Comparison of ENCODE assay signal across 9 cellular contexts in the genomic region with DNA sequence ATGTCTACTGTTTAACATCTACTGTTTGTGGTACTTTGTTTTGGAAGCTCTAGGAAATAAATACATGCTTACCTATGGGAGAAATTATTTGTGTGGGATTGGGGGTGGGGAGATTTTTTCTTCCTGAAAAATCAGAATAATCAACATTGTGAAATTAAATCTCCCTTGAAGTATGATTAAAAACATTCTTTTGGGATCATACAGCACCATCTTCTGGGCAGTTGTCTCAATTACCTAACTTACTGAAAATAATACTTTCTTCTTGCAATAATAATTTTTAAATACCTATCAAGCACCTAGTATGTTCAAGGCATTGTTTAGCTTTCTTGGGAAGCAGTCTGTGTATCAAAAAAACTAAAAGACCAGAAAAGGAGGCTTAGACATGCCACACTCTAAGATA.
DNase-seq lines count a peak whose midpoint lies in the region; ATAC-seq, FAIRE-seq and TF ChIP-seq lines count a peak whose summit lies in the region.
"Had no signal": no experiment of that assay in that cellular context is flagged by ENCODE, and none has a peak within 500 bp of the region (broad histone marks: within the 10 kb centered on the region; RNA-seq: fewer than 3 reads in every experiment).

No MANE protein-coding gene starts in this region.

- intact Hi-C loops in HepG2 (cut with micrococcal nuclease; ENCODE audit: unreplicated experiment): no loop called here

- H3K36me3 ChIP-seq in liver (ENCODE audit: control insufficient read depth in 4 of 4, insufficient read depth in 3 of 4, low read depth in 1 of 4, low read length in 3 of 4) (no peaks in the 10 kb centered on the region), HepG2 (replicated peaks in 1 of 2; ENCODE audit: control insufficient read depth in 1 of 2, insufficient read depth in 2 of 2, low read length in 2 of 2) (no peaks in the 10 kb centered on the region), adipocyte (ENCODE audit: control insufficient read depth, insufficient read depth, low read length, severe bottlenecking) (no peaks in the 10 kb centered on the region)

- POLR2A ChIA-PET in HepG2 (lab: Yijun Ruan, JAX): no interaction called here

- in situ Hi-C loops in HepG2 (cut with HindIII; ENCODE audit: extremely low pct_ligation_motif_present, low pct_unique_long_range_greater_than_20kb): no loop called here

- no peak overlapping the region for H3K9ac ChIP-seq in liver (ENCODE audit: low read depth in 1 of 2, low read length in 2 of 2)
- H3K9ac ChIP-seq in HepG2 (ENCODE audit: insufficient read depth, low read depth, low read length): no peak overlapping the region
- H3K9ac ChIP-seq in adipocyte (ENCODE audit: low read length): no peak overlapping the region

- H2AFZ ChIP-seq in HepG2 (ENCODE audit: low read length): no peak overlapping the region

- no peak for TF ChIP-seq POLR2A in HepG2 (IDR thresholded peaks at IDR 0.05; ENCODE audit: insufficient read depth in 1 of 2, low read depth in 2 of 2, low read length in 2 of 2)

- DNase-seq in HepG2 (ENCODE audit: low spot score) (no peak), adipocyte (ENCODE audit: low read depth) (peak; percentile 68), foreskin fibroblast (peak in 1 of 2 donors; percentile 16), AG08396 (ENCODE audit: low spot score) (no peak), hippocampal formation (lab: John Stamatoyannopoulos, UW) (no peak)
- DNase-seq: left colon had no signal

- TF ChIP-seq RAD21 in liver (IDR thresholded peaks at IDR 0.05): peak; percentile 40 to 54
- TF ChIP-seq RAD21 in HepG2 (CRISPR knock-in tag; IDR thresholded peaks at IDR 0.05): no peak

- ATAC-seq in HepG2 (no peak), GM21717 (IDR thresholded peaks at IDR 0.05; ENCODE audit: unreplicated experiment) (no peak), HG02938 (IDR thresholded peaks at IDR 0.05; ENCODE audit: unreplicated experiment) (no peak)
- ATAC-seq: left colon had no signal

- TF ChIP-seq EP300 in HepG2 (IDR thresholded peaks at IDR 0.05; ENCODE audit: low read depth in 2 of 2, low read length in 2 of 2) (no peak), HepG2 (CRISPR knock-in tag; IDR thresholded peaks at IDR 0.05; ENCODE audit: borderline replicate concordance) (no peak)

- H4K20me1 ChIP-seq in HepG2 (ENCODE audit: insufficient read depth, low read length): no peaks in the 10 kb centered on the region

- CTCF ChIA-PET in HepG2 (lab: Yijun Ruan, JAX; ENCODE audit: low intra/inter-chr PET ratio, low total read pairs): no interaction called here

- H3K27ac ChIP-seq in liver (ENCODE audit: low read depth in 1 of 2, low read length in 2 of 2) (no peak overlapping the region), HepG2 (ENCODE audit: extremely low read length, insufficient read depth, low read length) (no peak overlapping the region)

- H3K4me3 ChIP-seq in liver (ENCODE audit: low read depth in 1 of 3, low read length in 3 of 3): no peak overlapping the region
- no peak overlapping the region for H3K4me3 ChIP-seq in HepG2 (replicated peaks in 1 of 3; ENCODE audit: insufficient read depth in 1 of 3, low read depth in 2 of 3, low read length in 3 of 3)
- no peak overlapping the region for H3K4me3 ChIP-seq in adipocyte (ENCODE audit: low read length)
- no peak overlapping the region for H3K4me3 ChIP-seq in foreskin fibroblast (ENCODE audit: low read depth in 1 of 2, low read length in 2 of 2)

- FAIRE-seq in HepG2 (lab: Jason Lieb, UNC): no peak

- no TSS peak for BruUV-seq in HepG2 (replicated peaks; lab: Mats Ljungman, UMichigan)

- H3K27me3 ChIP-seq in liver (ENCODE audit: control insufficient read depth in 4 of 4, insufficient read depth in 4 of 4, low read length in 3 of 4): no peaks in the 10 kb centered on the region
- no peaks in the 10 kb centered on the region for H3K27me3 ChIP-seq in HepG2 (ENCODE audit: control insufficient read depth in 1 of 2, insufficient read depth in 2 of 2, low read length in 2 of 2)
- H3K27me3 ChIP-seq in adipocyte (replicated peaks; ENCODE audit: control insufficient read depth, insufficient read depth, low read length): no peaks in the 10 kb centered on the region

- TF ChIP-seq CTCF in liver (IDR thresholded peaks at IDR 0.05; ENCODE audit: low read depth, low read length, missing input control) (no peak), HepG2 (CRISPR knock-in tag; IDR thresholded peaks at IDR 0.05) (no peak), foreskin fibroblast (IDR thresholded peaks at IDR 0.05; ENCODE audit: low read depth, low read length) (peak; percentile 23)

- H3K4me2 ChIP-seq in HepG2 (ENCODE audit: low read depth, low read length): no peak overlapping the region

- no peaks in the 10 kb centered on the region for H3K79me2 ChIP-seq in HepG2 (ENCODE audit: insufficient read depth, low read length)

- H3K9me3 ChIP-seq in liver (ENCODE audit: control insufficient read depth in 4 of 4, low read length in 3 of 4): no peaks in the 10 kb centered on the region
- no peaks in the 10 kb centered on the region for H3K9me3 ChIP-seq in HepG2 (ENCODE audit: low read length)
- no peaks in the 10 kb centered on the region for H3K9me3 ChIP-seq in adipocyte (ENCODE audit: control insufficient read depth, low read length)

- peaks cover 0 to 4% (median under 1%) of the 10 kb centered on the region in 4 donors for H3K4me1 ChIP-seq in liver (ENCODE audit: control insufficient read depth in 4 of 4, insufficient read depth in 4 of 4, low read length in 3 of 4)
- H3K4me1 ChIP-seq in HepG2 (ENCODE audit: insufficient read depth, low read length): no peaks in the 10 kb centered on the region
- peaks cover under 1% of the 10 kb centered on the region for H3K4me1 ChIP-seq in adipocyte (ENCODE audit: control insufficient read depth, insufficient read depth, low read length)

TF ChIP-seq in liver, 16 proteins besides CTCF, POLR2A, EP300 and RAD21 (continues in another document):
- no peak for TF ChIP-seq YY1 (IDR thresholded peaks at IDR 0.05)
- TF ChIP-seq GABPA (IDR thresholded peaks at IDR 0.05 in 1 of 2, conservative IDR thresholded peaks at IDR 0.05 in 1 of 2): no peak
- TF ChIP-seq JUND (IDR thresholded peaks at IDR 0.05): no peak
- TF ChIP-seq, protein P1, sequence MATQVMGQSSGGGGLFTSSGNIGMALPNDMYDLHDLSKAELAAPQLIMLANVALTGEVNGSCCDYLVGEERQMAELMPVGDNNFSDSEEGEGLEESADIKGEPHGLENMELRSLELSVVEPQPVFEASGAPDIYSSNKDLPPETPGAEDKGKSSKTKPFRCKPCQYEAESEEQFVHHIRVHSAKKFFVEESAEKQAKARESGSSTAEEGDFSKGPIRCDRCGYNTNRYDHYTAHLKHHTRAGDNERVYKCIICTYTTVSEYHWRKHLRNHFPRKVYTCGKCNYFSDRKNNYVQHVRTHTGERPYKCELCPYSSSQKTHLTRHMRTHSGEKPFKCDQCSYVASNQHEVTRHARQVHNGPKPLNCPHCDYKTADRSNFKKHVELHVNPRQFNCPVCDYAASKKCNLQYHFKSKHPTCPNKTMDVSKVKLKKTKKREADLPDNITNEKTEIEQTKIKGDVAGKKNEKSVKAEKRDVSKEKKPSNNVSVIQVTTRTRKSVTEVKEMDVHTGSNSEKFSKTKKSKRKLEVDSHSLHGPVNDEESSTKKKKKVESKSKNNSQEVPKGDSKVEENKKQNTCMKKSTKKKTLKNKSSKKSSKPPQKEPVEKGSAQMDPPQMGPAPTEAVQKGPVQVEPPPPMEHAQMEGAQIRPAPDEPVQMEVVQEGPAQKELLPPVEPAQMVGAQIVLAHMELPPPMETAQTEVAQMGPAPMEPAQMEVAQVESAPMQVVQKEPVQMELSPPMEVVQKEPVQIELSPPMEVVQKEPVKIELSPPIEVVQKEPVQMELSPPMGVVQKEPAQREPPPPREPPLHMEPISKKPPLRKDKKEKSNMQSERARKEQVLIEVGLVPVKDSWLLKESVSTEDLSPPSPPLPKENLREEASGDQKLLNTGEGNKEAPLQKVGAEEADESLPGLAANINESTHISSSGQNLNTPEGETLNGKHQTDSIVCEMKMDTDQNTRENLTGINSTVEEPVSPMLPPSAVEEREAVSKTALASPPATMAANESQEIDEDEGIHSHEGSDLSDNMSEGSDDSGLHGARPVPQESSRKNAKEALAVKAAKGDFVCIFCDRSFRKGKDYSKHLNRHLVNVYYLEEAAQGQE (IDR thresholded peaks at IDR 0.05): no peak
- TF ChIP-seq TAF1 (conservative IDR thresholded peaks at IDR 0.05): no peak

TF ChIP-seq in HepG2, 621 proteins besides CTCF, POLR2A, EP300 and RAD21 (continues in another document):
- TF ChIP-seq NFE2L2 (IDR thresholded peaks at IDR 0.05; ENCODE audit: low read length) (no peak), ZNF790 (CRISPR knock-in tag; IDR thresholded peaks at IDR 0.05; ENCODE audit: borderline replicate concordance) (no peak), ZMAT3 (CRISPR knock-in tag; conservative IDR thresholded peaks at IDR 0.05) (no peak), ZNF431 (CRISPR knock-in tag; IDR thresholded peaks at IDR 0.05; ENCODE audit: borderline replicate concordance, low read depth) (no peak)
- TF ChIP-seq, protein P2, sequence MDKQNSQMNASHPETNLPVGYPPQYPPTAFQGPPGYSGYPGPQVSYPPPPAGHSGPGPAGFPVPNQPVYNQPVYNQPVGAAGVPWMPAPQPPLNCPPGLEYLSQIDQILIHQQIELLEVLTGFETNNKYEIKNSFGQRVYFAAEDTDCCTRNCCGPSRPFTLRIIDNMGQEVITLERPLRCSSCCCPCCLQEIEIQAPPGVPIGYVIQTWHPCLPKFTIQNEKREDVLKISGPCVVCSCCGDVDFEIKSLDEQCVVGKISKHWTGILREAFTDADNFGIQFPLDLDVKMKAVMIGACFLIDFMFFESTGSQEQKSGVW (CRISPR knock-in tag; IDR thresholded peaks at IDR 0.05; ENCODE audit: borderline replicate concordance): no peak
- TF ChIP-seq, protein P3, sequence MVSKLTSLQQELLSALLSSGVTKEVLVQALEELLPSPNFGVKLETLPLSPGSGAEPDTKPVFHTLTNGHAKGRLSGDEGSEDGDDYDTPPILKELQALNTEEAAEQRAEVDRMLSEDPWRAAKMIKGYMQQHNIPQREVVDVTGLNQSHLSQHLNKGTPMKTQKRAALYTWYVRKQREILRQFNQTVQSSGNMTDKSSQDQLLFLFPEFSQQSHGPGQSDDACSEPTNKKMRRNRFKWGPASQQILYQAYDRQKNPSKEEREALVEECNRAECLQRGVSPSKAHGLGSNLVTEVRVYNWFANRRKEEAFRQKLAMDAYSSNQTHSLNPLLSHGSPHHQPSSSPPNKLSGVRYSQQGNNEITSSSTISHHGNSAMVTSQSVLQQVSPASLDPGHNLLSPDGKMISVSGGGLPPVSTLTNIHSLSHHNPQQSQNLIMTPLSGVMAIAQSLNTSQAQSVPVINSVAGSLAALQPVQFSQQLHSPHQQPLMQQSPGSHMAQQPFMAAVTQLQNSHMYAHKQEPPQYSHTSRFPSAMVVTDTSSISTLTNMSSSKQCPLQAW (CRISPR knock-in tag; IDR thresholded peaks at IDR 0.05): no peak
